ENCODE assay signal across 16 cellular contexts in the genomic region with DNA sequence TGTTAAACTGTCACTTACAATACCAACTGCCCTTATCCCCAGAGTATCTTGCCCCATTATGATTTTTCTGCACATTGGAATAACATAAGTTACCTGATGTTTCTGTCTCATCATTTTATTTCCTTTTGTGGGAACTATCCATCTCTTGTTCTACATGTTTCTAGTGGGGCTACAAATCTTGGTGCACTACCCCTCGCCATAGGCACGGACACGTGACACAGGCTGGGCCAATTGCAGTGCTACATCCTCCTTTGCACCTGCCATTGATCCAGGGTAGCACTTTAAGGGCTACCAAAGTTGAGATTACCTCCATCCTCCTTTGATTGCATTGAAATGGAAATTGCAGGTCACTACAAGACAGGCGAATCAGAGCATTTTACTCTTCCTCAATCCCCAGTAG. TPM values are rescaled to one million over a fixed set of nuclear protein-coding genes. Genes with fewer than 3 reads are reported as not detected.
DNase-seq lines count a peak whose midpoint lies in the region; ATAC-seq and TF ChIP-seq lines count a peak whose summit lies in the region.
"Had no signal": no experiment of that assay in that cellular context is flagged by ENCODE, and none has a peak within 500 bp of the region (broad histone marks: within the 10 kb centered on the region; RNA-seq: fewer than 3 reads in every experiment).

No MANE protein-coding gene starts in this region.

- CTCF ChIA-PET in activated CD8-positive, alpha-beta T cell treated with anti-CD3 and anti-CD28 coated beads for 36 hours (lab: Charles Lee) = no interaction called here
- CTCF ChIA-PET in activated CD8-positive, alpha-beta T cell treated with anti-CD3 and anti-CD28 coated beads, Interleukin-2, amount 10 ng/mL, durations not matched to agents 7 days and 5 days (lab: Charles Lee) = no interaction called here

- intact Hi-C loops in activated CD8-positive, alpha-beta T cell treated with anti-CD3 and anti-CD28 coated beads for 36 hours (cut with micrococcal nuclease) = no loop called here

- H2BK15ac ChIP-seq in neuronal stem cell (ENCODE audit: low read length) = no peak overlapping the region

- no peak for ATAC-seq in activated CD8-positive, alpha-beta T cell treated with anti-CD3 and anti-CD28 coated beads for 36 hours
- no peak for ATAC-seq in activated CD8-positive, alpha-beta T cell treated with anti-CD3 and anti-CD28 coated beads, Interleukin-2, amount 10 ng/mL, durations not matched to agents 7 days and 5 days
- ATAC-seq in GM18907 (IDR thresholded peaks at IDR 0.05; ENCODE audit: unreplicated experiment) = no peak
- ATAC-seq in activated naive CD8-positive, alpha-beta T cell treated with anti-CD3 and anti-CD28 coated beads, Interleukin-2, amount 50 U/mL, for 24 hours = no peak
- ATAC-seq: effector memory CD8-positive, alpha-beta T cell; left colon; naive thymus-derived CD4-positive, alpha-beta T cell; T-cell had no signal

- no peaks in the 10 kb centered on the region for H4K20me1 ChIP-seq in KMS-11 (ENCODE audit: insufficient read depth)
- no peaks in the 10 kb centered on the region for H4K20me1 ChIP-seq in hepatocyte (ENCODE audit: insufficient read depth, poor library complexity, severe bottlenecking)

- no peak overlapping the region for H2BK120ac ChIP-seq in neuronal stem cell (ENCODE audit: low read depth, low read length)

- no peaks in the 10 kb centered on the region for H3K9me2 ChIP-seq in hepatocyte (replicated peaks; ENCODE audit: insufficient read depth)

- H2BK5ac ChIP-seq in neuronal stem cell (ENCODE audit: low read length) = no peak overlapping the region

- H3K4me2 ChIP-seq in KMS-11 (no peak overlapping the region), neuronal stem cell (ENCODE audit: insufficient read depth, low read length, poor library complexity, severe bottlenecking) (no peak overlapping the region), hepatocyte (no peak overlapping the region)

- H3K27ac Mint-ChIP-seq in activated CD8-positive, alpha-beta T cell treated with anti-CD3 and anti-CD28 coated beads for 36 hours = no peak overlapping the region
- H3K27ac Mint-ChIP-seq in activated CD8-positive, alpha-beta T cell treated with anti-CD3 and anti-CD28 coated beads, Interleukin-2, amount 10 ng/mL, durations not matched to agents 7 days and 5 days = no peak overlapping the region
- no peak overlapping the region for H3K27ac Mint-ChIP-seq in activated naive CD8-positive, alpha-beta T cell treated with anti-CD3 and anti-CD28 coated beads, Interleukin-2, amount 50 U/mL, for 24 hours
- H3K27ac Mint-ChIP-seq: effector memory CD8-positive, alpha-beta T cell; T-cell had no signal

- H3K9me3 ChIP-seq in neuronal stem cell (replicated peaks in 1 of 2; ENCODE audit: control insufficient read depth in 2 of 2, insufficient read depth in 1 of 2, low read depth in 1 of 2, low read length in 2 of 2) = no peaks in the 10 kb centered on the region
- no peaks in the 10 kb centered on the region for H3K9me3 ChIP-seq in hepatocyte (ENCODE audit: low read depth)

- no peak overlapping the region for H4K91ac ChIP-seq in neuronal stem cell (ENCODE audit: low read depth, low read length, poor library complexity)

- no peak overlapping the region for H2BK12ac ChIP-seq in neuronal stem cell (ENCODE audit: low read length)

- H3K4me3 ChIP-seq in KMS-11 (IDR thresholded peaks at IDR 0.05; ENCODE audit: insufficient read depth, low read depth, low read length) (no peak overlapping the region), neuronal stem cell (ENCODE audit: low read length in 2 of 2) (no peak overlapping the region), hepatocyte (no peak overlapping the region)

- H3K14ac ChIP-seq in neuronal stem cell (ENCODE audit: low read length) = no peak overlapping the region

- POLR2A ChIA-PET in activated CD8-positive, alpha-beta T cell treated with anti-CD3 and anti-CD28 coated beads for 36 hours (lab: Charles Lee) = interaction anchor here (0.8 kb wide), 1 partner anchor 51 kb away, joined by 4 read pairs; no protein-coding TSS in a partner anchor
- POLR2A ChIA-PET in activated CD8-positive, alpha-beta T cell treated with anti-CD3 and anti-CD28 coated beads, Interleukin-2, amount 10 ng/mL, durations not matched to agents 7 days and 5 days (lab: Charles Lee) = no interaction called here

- peaks cover 7% of the 10 kb centered on the region for H3K9me3 Mint-ChIP-seq in activated CD8-positive, alpha-beta T cell treated with anti-CD3 and anti-CD28 coated beads for 36 hours
- no peaks in the 10 kb centered on the region for H3K9me3 Mint-ChIP-seq in activated CD8-positive, alpha-beta T cell treated with anti-CD3 and anti-CD28 coated beads, Interleukin-2, amount 10 ng/mL, durations not matched to agents 7 days and 5 days (ENCODE audit: insufficient read depth)
- no peaks in the 10 kb centered on the region for H3K9me3 Mint-ChIP-seq in activated naive CD8-positive, alpha-beta T cell treated with anti-CD3 and anti-CD28 coated beads, Interleukin-2, amount 50 U/mL, for 24 hours

- no peak overlapping the region for H3K4ac ChIP-seq in neuronal stem cell (ENCODE audit: low read length)

- H3K9ac ChIP-seq in KMS-11 (no peak overlapping the region), neuronal stem cell (ENCODE audit: low read depth, low read length, poor library complexity) (no peak overlapping the region)

- H3K27me3 ChIP-seq in KMS-11 (ENCODE audit: insufficient read depth, low read depth) (no peaks in the 10 kb centered on the region), neuronal stem cell (ENCODE audit: control insufficient read depth in 3 of 3, insufficient read depth in 3 of 3, low read depth in 1 of 3, low read length in 3 of 3) (peaks cover 0 to 8% (median 2%) of the 10 kb centered on the region in 3 experiments), hepatocyte (no peaks in the 10 kb centered on the region)

- no peak overlapping the region for H2AK5ac ChIP-seq in neuronal stem cell (ENCODE audit: low read depth, low read length)

- no peaks in the 10 kb centered on the region for H3K4me1 Mint-ChIP-seq in activated CD8-positive, alpha-beta T cell treated with anti-CD3 and anti-CD28 coated beads for 36 hours (ENCODE audit: low read depth)
- no peaks in the 10 kb centered on the region for H3K4me1 Mint-ChIP-seq in activated CD8-positive, alpha-beta T cell treated with anti-CD3 and anti-CD28 coated beads, Interleukin-2, amount 10 ng/mL, durations not matched to agents 7 days and 5 days (ENCODE audit: low read depth)
- H3K4me1 Mint-ChIP-seq in activated naive CD8-positive, alpha-beta T cell treated with anti-CD3 and anti-CD28 coated beads, Interleukin-2, amount 50 U/mL, for 24 hours = no peaks in the 10 kb centered on the region
- H3K4me1 Mint-ChIP-seq: T-cell had no signal

- H3K27ac ChIP-seq in KMS-11 = no peak overlapping the region
- no peak overlapping the region for H3K27ac ChIP-seq in neuronal stem cell (replicated peaks; ENCODE audit: low read length)
- no peak overlapping the region for H3K27ac ChIP-seq in hepatocyte

- no peaks in the 10 kb centered on the region for H3K36me3 Mint-ChIP-seq in activated CD8-positive, alpha-beta T cell treated with anti-CD3 and anti-CD28 coated beads for 36 hours (ENCODE audit: low read depth)
- H3K36me3 Mint-ChIP-seq in activated CD8-positive, alpha-beta T cell treated with anti-CD3 and anti-CD28 coated beads, Interleukin-2, amount 10 ng/mL, durations not matched to agents 7 days and 5 days (ENCODE audit: low read depth) = no peaks in the 10 kb centered on the region
- H3K36me3 Mint-ChIP-seq in activated naive CD8-positive, alpha-beta T cell treated with anti-CD3 and anti-CD28 coated beads, Interleukin-2, amount 50 U/mL, for 24 hours (ENCODE audit: low read depth) = no peaks in the 10 kb centered on the region
- H3K36me3 Mint-ChIP-seq: naive thymus-derived CD4-positive, alpha-beta T cell; T-cell had no signal

- no peak for TF ChIP-seq CTCF in activated CD8-positive, alpha-beta T cell treated with anti-CD3 and anti-CD28 coated beads for 36 hours (IDR thresholded peaks at IDR 0.05)
- no peak for TF ChIP-seq CTCF in KMS-11 (conservative IDR thresholded peaks at IDR 0.05; ENCODE audit: low read depth, low read length)
- no peak for TF ChIP-seq CTCF in hepatocyte (IDR thresholded peaks at IDR 0.05; ENCODE audit: poor library complexity)

- peaks cover 6% of the 10 kb centered on the region for H3K27me3 Mint-ChIP-seq in activated CD8-positive, alpha-beta T cell treated with anti-CD3 and anti-CD28 coated beads for 36 hours
- peaks cover 17% of the 10 kb centered on the region for H3K27me3 Mint-ChIP-seq in activated CD8-positive, alpha-beta T cell treated with anti-CD3 and anti-CD28 coated beads, Interleukin-2, amount 10 ng/mL, durations not matched to agents 7 days and 5 days (ENCODE audit: low read depth)
- H3K27me3 Mint-ChIP-seq in activated naive CD8-positive, alpha-beta T cell treated with anti-CD3 and anti-CD28 coated beads, Interleukin-2, amount 50 U/mL, for 24 hours = peaks cover 17% of the 10 kb centered on the region

- no peaks in the 10 kb centered on the region for H3K79me1 ChIP-seq in neuronal stem cell (ENCODE audit: low read depth, low read length)

- H3K36me3 ChIP-seq in KMS-11 (ENCODE audit: insufficient read depth) = no peaks in the 10 kb centered on the region
- H3K36me3 ChIP-seq in neuronal stem cell (replicated peaks in 1 of 2; ENCODE audit: control insufficient read depth in 2 of 2, insufficient read depth in 2 of 2, low read length in 2 of 2) = no peaks in the 10 kb centered on the region
- H3K36me3 ChIP-seq in hepatocyte (replicated peaks; ENCODE audit: insufficient read depth, low read depth) = no peaks in the 10 kb centered on the region

- peak overlapping the region; percentile 27; the same call in 1 of the 2 replicates for H2AFZ ChIP-seq in KMS-11 (ENCODE audit: low read depth)
- H2AFZ ChIP-seq in neuronal stem cell (ENCODE audit: low read length) = peak overlapping the region; percentile 79
- no peak overlapping the region for H2AFZ ChIP-seq in hepatocyte

- no peak overlapping the region for H3K23ac ChIP-seq in neuronal stem cell (ENCODE audit: low read depth, low read length, poor library complexity)

- no peak overlapping the region for H3K4me3 Mint-ChIP-seq in activated CD8-positive, alpha-beta T cell treated with anti-CD3 and anti-CD28 coated beads for 36 hours
- H3K4me3 Mint-ChIP-seq in activated CD8-positive, alpha-beta T cell treated with anti-CD3 and anti-CD28 coated beads, Interleukin-2, amount 10 ng/mL, durations not matched to agents 7 days and 5 days = no peak overlapping the region
- H3K4me3 Mint-ChIP-seq in activated naive CD8-positive, alpha-beta T cell treated with anti-CD3 and anti-CD28 coated beads, Interleukin-2, amount 50 U/mL, for 24 hours = no peak overlapping the region
- H3K4me3 Mint-ChIP-seq: effector memory CD8-positive, alpha-beta T cell; naive thymus-derived CD4-positive, alpha-beta T cell; T-cell had no signal

- no peak overlapping the region for H3K18ac ChIP-seq in neuronal stem cell (ENCODE audit: low read length)

- no peaks in the 10 kb centered on the region for H3K4me1 ChIP-seq in KMS-11 (ENCODE audit: low read depth, poor library complexity, severe bottlenecking)
- H3K4me1 ChIP-seq in neuronal stem cell (ENCODE audit: control insufficient read depth in 2 of 2, insufficient read depth in 1 of 2, low read depth in 1 of 2, low read length in 2 of 2) = no peaks in the 10 kb centered on the region
- no peaks in the 10 kb centered on the region for H3K4me1 ChIP-seq in hepatocyte (ENCODE audit: insufficient read depth)

- H4K8ac ChIP-seq in neuronal stem cell (ENCODE audit: low read depth, low read length) = no peak overlapping the region

- DNase-seq in activated CD8-positive, alpha-beta T cell treated with anti-CD3 and anti-CD28 coated beads for 36 hours = peak; percentile 9
- DNase-seq in activated CD8-positive, alpha-beta T cell treated with anti-CD3 and anti-CD28 coated beads, Interleukin-2, amount 10 ng/mL, durations not matched to agents 7 days and 5 days = no peak
- peak; percentile 69 for DNase-seq in SK-N-DZ (ENCODE audit: low spot score)
- DNase-seq in neuronal stem cell (ENCODE audit: low spot score) = no peak
- DNase-seq in hepatocyte (ENCODE audit: low spot score) = no peak
- no peak for DNase-seq in activated naive CD8-positive, alpha-beta T cell treated with anti-CD3 and anti-CD28 coated beads, Interleukin-2, amount 50 U/mL, for 24 hours
- DNase-seq: activated effector memory CD4-positive, alpha-beta T cell treated with Interleukin-2 at 50 U/mL for 16 hours; effector memory CD8-positive, alpha-beta T cell; left colon; naive thymus-derived CD4-positive, alpha-beta T cell; NCI-H446 treated with DMSO at 0.1 percent for 48 hours; retina; T-cell had no signal

- no CpG with 5 or more reads among the region's 4 CpGs for WGBS in neuronal stem cell (ENCODE audit: extremely low coverage in 2 of 2, insufficient read length in 2 of 2, insufficient replicate concordance in 1 of 2), 2 donors
- 79% methylated on average over 4 of the region's 4 CpGs for WGBS in hepatocyte (ENCODE audit: low lambda C conversion rate, missing lambda C conversion rate)

- no peaks in the 10 kb centered on the region for H3K79me2 ChIP-seq in KMS-11 (ENCODE audit: insufficient read depth, low read depth)
- no peaks in the 10 kb centered on the region for H3K79me2 ChIP-seq in hepatocyte

RNA-seq across cellular contexts. Expression of a gene that starts 14.2 kb away (rescaled TPM):
- total RNA-seq in activated CD8-positive, alpha-beta T cell treated with anti-CD3 and anti-CD28 coated beads for 36 hours = under 1 TPM in 1 of 2 experiments, not detected in 1; 0.59 TPM
- not detected for total RNA-seq in activated CD8-positive, alpha-beta T cell treated with anti-CD3 and anti-CD28 coated beads, Interleukin-2, amount 10 ng/mL, durations not matched to agents 7 days and 5 days
- 12.5 and 14.1 TPM in 2 replicates for polyA plus RNA-seq in SK-N-DZ (2014; cell fraction: cytosol; rRNA removed)
- polyA plus RNA-seq in SK-N-DZ (2014; cell fraction: nucleus; rRNA removed) = 12.4 and 13.3 TPM in 2 replicates
- 19.4 TPM for polyA plus RNA-seq in neuronal stem cell (2013, experiment 1 of 2)
- 21.3 TPM for polyA plus RNA-seq in neuronal stem cell (2013, experiment 2 of 2)
- 4.3 and 6.7 TPM in 2 replicates for total RNA-seq in hepatocyte
- 6.9 and 7.3 TPM in 2 replicates for polyA plus RNA-seq in hepatocyte
- total RNA-seq: G401 had no signal
- polyA plus RNA-seq: naive thymus-derived CD4-positive, alpha-beta T cell had no signal

RNA-seq across cellular contexts. Expression of a gene that starts 40.1 kb away (rescaled TPM):
- 1 to 10 TPM; 1.3 to 1.9 TPM for total RNA-seq in activated CD8-positive, alpha-beta T cell treated with anti-CD3 and anti-CD28 coated beads for 36 hours
- 1 to 10 TPM; 2.3 TPM for total RNA-seq in activated CD8-positive, alpha-beta T cell treated with anti-CD3 and anti-CD28 coated beads, Interleukin-2, amount 10 ng/mL, durations not matched to agents 7 days and 5 days
- polyA plus RNA-seq in SK-N-DZ (2014; cell fraction: cytosol; rRNA removed) = 0.07 and 0.14 TPM in 2 replicates
- polyA plus RNA-seq in SK-N-DZ (2014; cell fraction: nucleus; rRNA removed) = 0.21 and 0.37 TPM in 2 replicates
- polyA plus RNA-seq in neuronal stem cell (2013, experiment 1 of 2) = 3.2 TPM
- polyA plus RNA-seq in neuronal stem cell (2013, experiment 2 of 2) = 3.5 TPM
- 16.3 and 20.1 TPM in 2 replicates for total RNA-seq in hepatocyte
- 8.6 and 10.3 TPM in 2 replicates for polyA plus RNA-seq in hepatocyte
- polyA plus RNA-seq: naive thymus-derived CD4-positive, alpha-beta T cell had no signal

Comparison
In these comparisons a context has a peak if more than half of its experiments do, and no peak if none do; other contexts are left out.
1. DNase-seq: peak in activated CD8-positive, alpha-beta T cell treated with anti-CD3 and anti-CD28 coated beads for 36 hours (single experiment) and SK-N-DZ (single experiment); none in activated CD8-positive, alpha-beta T cell treated with anti-CD3 and anti-CD28 coated beads, Interleukin-2, amount 10 ng/mL, durations not matched to agents 7 days and 5 days (single experiment), neuronal stem cell (single experiment), hepatocyte (single experiment) and activated naive CD8-positive, alpha-beta T cell treated with anti-CD3 and anti-CD28 coated beads, Interleukin-2, amount 50 U/mL, for 24 hours (single experiment).